15 cellular contexts compared by ENCODE assay signal in genomic region chr10:8993859-8994258, GRCh38.
A peak's percentile ranks its signal among the peaks of the same experiment; 100 is the strongest.
DNase-seq lines count a peak whose midpoint lies in the region; ATAC-seq, FAIRE-seq and TF ChIP-seq lines count a peak whose summit lies in the region.
"Had no signal": no experiment of that assay in that cellular context is flagged by ENCODE, and none has a peak within 500 bp of the region (broad histone marks: within the 10 kb centered on the region; RNA-seq: fewer than 3 reads in every experiment).

No MANE protein-coding gene starts in this region.

- peak overlapping the region; percentile 40 for H3K27ac Mint-ChIP-seq in activated CD4-positive, alpha-beta T cell treated with anti-CD3 and anti-CD28 coated beads for 36 hours
- H3K27ac Mint-ChIP-seq in activated naive CD8-positive, alpha-beta T cell: peak overlapping the region; percentile 76
- no peak overlapping the region for H3K27ac Mint-ChIP-seq in activated naive CD8-positive, alpha-beta T cell treated with anti-CD3 and anti-CD28 coated beads for 36 hours
- H3K27ac Mint-ChIP-seq: HFFc6 had no signal

- no peaks in the 10 kb centered on the region for H3K9me3 Mint-ChIP-seq in activated CD4-positive, alpha-beta T cell treated with anti-CD3 and anti-CD28 coated beads for 36 hours (ENCODE audit: low read depth)
- H3K9me3 Mint-ChIP-seq in activated naive CD8-positive, alpha-beta T cell (ENCODE audit: low read depth): no peaks in the 10 kb centered on the region
- H3K9me3 Mint-ChIP-seq in activated naive CD8-positive, alpha-beta T cell treated with anti-CD3 and anti-CD28 coated beads for 36 hours: no peaks in the 10 kb centered on the region

- FAIRE-seq in HTR-8/SVneo (lab: Jason Lieb, UNC): peak; percentile 42
- FAIRE-seq: GM12878, GM18507 had no signal

- TF ChIP-seq CTCF in fibroblast of villous mesenchyme (IDR thresholded peaks at IDR 0.05; ENCODE audit: insufficient read depth, low read depth, low read length): no peak

- H3K36me3 Mint-ChIP-seq in activated CD4-positive, alpha-beta T cell treated with anti-CD3 and anti-CD28 coated beads for 36 hours (ENCODE audit: low read depth): peaks cover 1% of the 10 kb centered on the region
- H3K36me3 Mint-ChIP-seq in activated naive CD8-positive, alpha-beta T cell: peaks cover 12% of the 10 kb centered on the region
- peaks cover 2% of the 10 kb centered on the region for H3K36me3 Mint-ChIP-seq in activated naive CD8-positive, alpha-beta T cell treated with anti-CD3 and anti-CD28 coated beads for 36 hours

- intact Hi-C loops in activated CD4-positive, alpha-beta T cell treated with anti-CD3 and anti-CD28 coated beads for 36 hours (cut with DNase I, micrococcal nuclease): loop anchor here (5.0 to 10.0 kb wide), 4 partner anchors 33 to 739 kb away; no protein-coding TSS in a partner anchor
- intact Hi-C loops in cardiac septum (cut with DNase I): no loop called here

- H3K4me3 Mint-ChIP-seq in activated CD4-positive, alpha-beta T cell treated with anti-CD3 and anti-CD28 coated beads for 36 hours: no peak overlapping the region
- H3K4me3 Mint-ChIP-seq in activated naive CD8-positive, alpha-beta T cell: peak overlapping the region; percentile 8
- no peak overlapping the region for H3K4me3 Mint-ChIP-seq in activated naive CD8-positive, alpha-beta T cell treated with anti-CD3 and anti-CD28 coated beads for 36 hours
- H3K4me3 Mint-ChIP-seq: HFFc6 had no signal

- peaks cover 67% of the 10 kb centered on the region for H3K4me1 Mint-ChIP-seq in activated CD4-positive, alpha-beta T cell treated with anti-CD3 and anti-CD28 coated beads for 36 hours
- peaks cover 67% of the 10 kb centered on the region for H3K4me1 Mint-ChIP-seq in activated naive CD8-positive, alpha-beta T cell (ENCODE audit: low read depth)
- peaks cover 39% of the 10 kb centered on the region for H3K4me1 Mint-ChIP-seq in activated naive CD8-positive, alpha-beta T cell treated with anti-CD3 and anti-CD28 coated beads for 36 hours

- no peak for ATAC-seq in activated CD4-positive, alpha-beta T cell treated with anti-CD3 and anti-CD28 coated beads for 36 hours
- no peak for ATAC-seq in HG03439 (IDR thresholded peaks at IDR 0.05; ENCODE audit: unreplicated experiment)
- ATAC-seq: GM12878 had no signal

- no peak for DNase-seq in activated CD4-positive, alpha-beta T cell treated with anti-CD3 and anti-CD28 coated beads for 36 hours
- no peak for DNase-seq in activated CD4-positive, alpha-beta T cell treated with anti-CD3 and anti-CD28 coated beads for 48 hours
- DNase-seq in activated naive CD8-positive, alpha-beta T cell treated with anti-CD3 and anti-CD28 coated beads for 36 hours: no peak
- DNase-seq in HTR-8/SVneo (ENCODE audit: insufficient read length, low spot score) (no peak), fibroblast of villous mesenchyme (ENCODE audit: low read depth) (peak; percentile 2), cardiac septum (ENCODE audit: low spot score) (no peak)
- DNase-seq: AML-193, DMS79, HCEC 1CT, HFFc6 had no signal

- no peak overlapping the region for H3K4me3 ChIP-seq in fibroblast of villous mesenchyme (ENCODE audit: low read depth, low read length)
- H3K4me3 ChIP-seq: BLaER1, GM12878 had no signal

- POLR2A ChIA-PET in activated CD4-positive, alpha-beta T cell treated with anti-CD3 and anti-CD28 coated beads for 36 hours (lab: Charles Lee): no interaction called here

- CTCF ChIA-PET in activated CD4-positive, alpha-beta T cell treated with anti-CD3 and anti-CD28 coated beads for 36 hours (lab: Charles Lee): no interaction called here

- no peaks in the 10 kb centered on the region for H3K27me3 Mint-ChIP-seq in activated CD4-positive, alpha-beta T cell treated with anti-CD3 and anti-CD28 coated beads for 36 hours
- no peaks in the 10 kb centered on the region for H3K27me3 Mint-ChIP-seq in activated naive CD8-positive, alpha-beta T cell
- no peaks in the 10 kb centered on the region for H3K27me3 Mint-ChIP-seq in activated naive CD8-positive, alpha-beta T cell treated with anti-CD3 and anti-CD28 coated beads for 36 hours
